ENCODE assay signal across 8 cellular contexts in genomic region chr9:134068742-134069535, GRCh38. TPM values are rescaled to one million over a fixed set of nuclear protein-coding genes. Genes with fewer than 3 reads are reported as not detected.
DNase-seq lines count a peak whose midpoint lies in the region; ATAC-seq and TF ChIP-seq lines count a peak whose summit lies in the region.

No MANE protein-coding gene starts in this region.

- ATAC-seq in heart right ventricle (peak in 1 of 8 donors; percentile 15), Right ventricle myocardium inferior (no peak), thoracic aorta (ENCODE audit: insufficient number of reproducible peaks, low FRiP score, low read depth) (no peak), HG02623 (IDR thresholded peaks at IDR 0.05; ENCODE audit: unreplicated experiment) (no peak)
- ATAC-seq in activated naive CD8-positive, alpha-beta T cell treated with anti-CD3 and anti-CD28 coated beads, Interleukin-2, amount 10 ng/mL, durations not matched to agents 7 days and 5 days (ENCODE audit: low read depth), result no peak

- peaks cover 21% of the 10 kb centered on the region for H3K27me3 Mint-ChIP-seq in activated naive CD8-positive, alpha-beta T cell treated with anti-CD3 and anti-CD28 coated beads, Interleukin-2, amount 10 ng/mL, durations not matched to agents 7 days and 5 days

- H3K4me1 ChIP-seq in heart right ventricle, result peaks cover 4 to 38% (median 29%) of the 10 kb centered on the region in 9 donors
- H3K4me1 ChIP-seq in thoracic aorta (ENCODE audit: control insufficient read depth in 1 of 2, low read depth in 2 of 2), result peaks cover 10 to 29% of the 10 kb centered on the region in 2 donors

- peaks cover 0 to 14% (median 0%) of the 10 kb centered on the region in 7 donors for H3K27me3 ChIP-seq in heart right ventricle
- no peaks in the 10 kb centered on the region for H3K27me3 ChIP-seq in layer of hippocampus (ENCODE audit: control insufficient read depth, insufficient read depth, low read length)
- no peaks in the 10 kb centered on the region for H3K27me3 ChIP-seq in thoracic aorta (replicated peaks; ENCODE audit: insufficient read depth)

- WGBS in heart right ventricle, 2 donors, result 29 to 35% methylated on average over 31 of the region's 31 CpGs

- H3K27ac ChIP-seq in heart right ventricle (peak overlapping the region; percentile 92 to 100 (median 98)), layer of hippocampus (ENCODE audit: low read depth, low read length) (peak overlapping the region; percentile 99), thoracic aorta (peak overlapping the region; percentile 90 to 96)

- intact Hi-C loops in heart right ventricle (cut with DNase I) (loop anchor here in 5 of 10 donors (2.0 to 10.0 kb wide), 4 partner anchors 42 to 336 kb away; partner anchors contain the start of genes BRD3OS (in 3 of the 5) and WDR5 (in 2 of the 5)), Right ventricle myocardium inferior (cut with DNase I) (loop anchor here (1.0 to 5.0 kb wide), 3 partner anchors 44 to 258 kb away; partner anchors contain the start of genes BRD3OS and RXRA)

- no peaks in the 10 kb centered on the region for H3K36me3 Mint-ChIP-seq in activated naive CD8-positive, alpha-beta T cell treated with anti-CD3 and anti-CD28 coated beads, Interleukin-2, amount 10 ng/mL, durations not matched to agents 7 days and 5 days

- peaks cover 19% of the 10 kb centered on the region for H3K4me1 Mint-ChIP-seq in activated naive CD8-positive, alpha-beta T cell treated with anti-CD3 and anti-CD28 coated beads, Interleukin-2, amount 10 ng/mL, durations not matched to agents 7 days and 5 days

- no peaks in the 10 kb centered on the region for H3K9me3 Mint-ChIP-seq in activated naive CD8-positive, alpha-beta T cell treated with anti-CD3 and anti-CD28 coated beads, Interleukin-2, amount 10 ng/mL, durations not matched to agents 7 days and 5 days

- H3K4me3 ChIP-seq in heart right ventricle (peak overlapping the region; percentile 69 to 98 (median 84)), thoracic aorta (peak overlapping the region; percentile 96)

- H3K27ac Mint-ChIP-seq in activated naive CD8-positive, alpha-beta T cell treated with anti-CD3 and anti-CD28 coated beads, Interleukin-2, amount 10 ng/mL, durations not matched to agents 7 days and 5 days, result peak overlapping the region; percentile 84

- H3K9me3 ChIP-seq in heart right ventricle (no peaks in the 10 kb centered on the region), thoracic aorta (no peaks in the 10 kb centered on the region)

- H3K4me3 Mint-ChIP-seq in activated naive CD8-positive, alpha-beta T cell treated with anti-CD3 and anti-CD28 coated beads, Interleukin-2, amount 10 ng/mL, durations not matched to agents 7 days and 5 days, result peak overlapping the region; percentile 83

- POLR2A ChIA-PET in activated naive CD8-positive, alpha-beta T cell treated with anti-CD3 and anti-CD28 coated beads, Interleukin-2, amount 10 ng/mL, durations not matched to agents 7 days and 5 days (lab: Charles Lee), result interaction anchor here (0.6 to 1.6 kb wide), 6 partner anchors 9 to 94 kb away, joined by 3 to 9 read pairs (median 6); partner anchors contain the start of genes BRD3OS and WDR5

- TF ChIP-seq CTCF in heart right ventricle (IDR thresholded peaks at IDR 0.05) (no peak), thoracic aorta (IDR thresholded peaks at IDR 0.05) (no peak)

- no peaks in the 10 kb centered on the region for H3K36me3 ChIP-seq in heart right ventricle
- H3K36me3 ChIP-seq in thoracic aorta, result no peaks in the 10 kb centered on the region

- DNase-seq in heart right ventricle (no peak), Right ventricle myocardium inferior (ENCODE audit: missing footprints) (no peak), thoracic aorta (ENCODE audit: low spot score) (no peak), mesenteric fat pad (ENCODE audit: low spot score) (no peak)
- DNase-seq in activated naive CD8-positive, alpha-beta T cell treated with anti-CD3 and anti-CD28 coated beads, Interleukin-2, amount 10 ng/mL, durations not matched to agents 7 days and 5 days, result peak; percentile 33
- DNase-seq in stimulated activated CD4-positive, alpha-beta T cell treated with anti-CD3 and anti-CD28 coated beads, Interleukin-4, amount 100 ng/mL, for 1 hour, result no peak

RNA-seq across cellular contexts. Expression of gene BRD3, which starts 1.1 kb away (rescaled TPM):
- total RNA-seq in heart right ventricle (10 to 100 TPM; 23.2 to 34.4 (median 29.7) TPM), Right ventricle myocardium inferior (31.6 TPM), thoracic aorta (10 to 100 TPM; 22.1 to 47.9 TPM), mesenteric fat pad (28.6 TPM)
- polyA plus RNA-seq in heart right ventricle, result 10 to 100 TPM in 1 of 2 donors, 1 to 10 TPM in 1; 5.7 to 11.1 TPM
- 10 to 100 TPM; 50.7 to 54.1 TPM for total RNA-seq in activated naive CD8-positive, alpha-beta T cell treated with anti-CD3 and anti-CD28 coated beads, Interleukin-2, amount 10 ng/mL, durations not matched to agents 7 days and 5 days

RNA-seq across cellular contexts. Expression of gene BRD3OS, which starts 43.7 kb away (rescaled TPM):
- total RNA-seq in heart right ventricle (10 to 100 TPM in 2 of 10 donors, 1 to 10 TPM in 8; 4.1 to 11.6 (median 7.8) TPM), Right ventricle myocardium inferior (6.2 TPM), thoracic aorta (10 to 100 TPM in 1 of 2 donors, 1 to 10 TPM in 1; 8.8 to 14.6 TPM), mesenteric fat pad (13.5 TPM)
- polyA plus RNA-seq in heart right ventricle, result 1 to 10 TPM; 4.8 to 6.7 TPM
- 10 to 100 TPM; 14.2 to 17.0 TPM for total RNA-seq in activated naive CD8-positive, alpha-beta T cell treated with anti-CD3 and anti-CD28 coated beads, Interleukin-2, amount 10 ng/mL, durations not matched to agents 7 days and 5 days
